In genomic region chr10:110983466-110983865, GRCh38 we compare ENCODE assay signal across 22 cellular contexts.
DNase-seq lines count a peak whose midpoint lies in the region; ATAC-seq, FAIRE-seq and TF ChIP-seq lines count a peak whose summit lies in the region.
"Had no signal": no experiment of that assay in that cellular context is flagged by ENCODE, and none has a peak within 500 bp of the region (broad histone marks: within the 10 kb centered on the region; RNA-seq: fewer than 3 reads in every experiment).

No MANE protein-coding gene starts in this region.

- H3K36me3 Mint-ChIP-seq in activated naive CD4-positive, alpha-beta T cell treated with anti-CD3 and anti-CD28 coated beads, Interleukin-2, amount 50 U/mL, for 72 hours = peaks cover 7 to 33% of the 10 kb centered on the region in 2 donors
- H3K36me3 Mint-ChIP-seq in activated T-helper 17 cell treated with anti-CD3 and anti-CD28 coated beads, Interleukin-2, amount 50 U/mL, for 72 hours (ENCODE audit: low read depth) = peaks cover 25% of the 10 kb centered on the region

- peaks cover 6 to 20% of the 10 kb centered on the region in 2 donors for H3K9me3 Mint-ChIP-seq in activated naive CD4-positive, alpha-beta T cell treated with anti-CD3 and anti-CD28 coated beads, Interleukin-2, amount 50 U/mL, for 72 hours
- H3K9me3 Mint-ChIP-seq in activated T-helper 17 cell treated with anti-CD3 and anti-CD28 coated beads, Interleukin-2, amount 50 U/mL, for 72 hours = no peaks in the 10 kb centered on the region
- H3K9me3 Mint-ChIP-seq: HFFc6, IgD-negative memory B cell had no signal

- peaks cover 28% of the 10 kb centered on the region for H3K4me1 Mint-ChIP-seq in activated T-helper 17 cell treated with anti-CD3 and anti-CD28 coated beads, Interleukin-2, amount 50 U/mL, for 72 hours

- TF ChIP-seq CTCF in GM20000 (IDR thresholded peaks at IDR 0.05; ENCODE audit: extremely low read depth, missing control alignments) = no peak

- no peak overlapping the region for H3K4me3 ChIP-seq in H7 (ENCODE audit: insufficient read depth, low read depth, low read length)
- H3K4me3 ChIP-seq: BLaER1 treated with 17β-estradiol and CSF1 and Interleukin-3, amounts not matched to agents 10 nM and 100 nM; GM23248 had no signal

- H3K27ac Mint-ChIP-seq in activated naive CD4-positive, alpha-beta T cell treated with anti-CD3 and anti-CD28 coated beads, Interleukin-2, amount 50 U/mL, for 72 hours = no peak overlapping the region
- H3K27ac Mint-ChIP-seq in activated T-helper 17 cell treated with anti-CD3 and anti-CD28 coated beads, Interleukin-2, amount 50 U/mL, for 72 hours = no peak overlapping the region
- H3K27ac Mint-ChIP-seq: B cell, HFFc6, IgD-negative memory B cell had no signal

- no peaks in the 10 kb centered on the region for H3K27me3 ChIP-seq in H7 (ENCODE audit: control insufficient read depth, insufficient read depth, low read length)
- H3K27me3 ChIP-seq: BLaER1 treated with 17β-estradiol and CSF1 and Interleukin-3, amounts not matched to agents 10 nM and 100 nM had no signal

- no peak overlapping the region for H3K4me3 Mint-ChIP-seq in activated T-helper 17 cell treated with anti-CD3 and anti-CD28 coated beads, Interleukin-2, amount 50 U/mL, for 72 hours
- H3K4me3 Mint-ChIP-seq: B cell, HFFc6 had no signal

- no peak for DNase-seq in activated naive CD4-positive, alpha-beta T cell treated with anti-CD3 and anti-CD28 coated beads, Interleukin-2, amount 50 U/mL, for 72 hours (ENCODE audit: low spot score in 2 of 2)
- DNase-seq in activated naive CD4-positive, alpha-beta T cell treated with anti-CD3 and anti-CD28 coated beads, Interleukin-2, amount 50 U/mL, for 16 hours = no peak
- DNase-seq in GM18507 (ENCODE audit: extremely low spot score, insufficient read length, low read depth) = no peak
- DNase-seq in GM20000 (ENCODE audit: low spot score) = no peak
- DNase-seq in H7 = no peak
- DNase-seq: CD8-positive, alpha-beta memory T cell; COR-L47; DMS 273 treated with DMSO at 0.1 percent for 48 hours; DMS53; DND-41; EL; GM23248; HFFc6; KBM-7 had no signal

- peak; percentile 9 for FAIRE-seq in GM18507 (lab: Jason Lieb, UNC)
- FAIRE-seq: GM12891, HepG2 had no signal

- peak; percentile 53 to 82 for ATAC-seq in activated naive CD4-positive, alpha-beta T cell treated with anti-CD3 and anti-CD28 coated beads, Interleukin-2, amount 50 U/mL, for 72 hours
- ATAC-seq in activated T-helper 17 cell treated with anti-CD3 and anti-CD28 coated beads, Interleukin-2, amount 50 U/mL, for 72 hours (replicated peaks) = peak; percentile 69
- ATAC-seq in HG03095 (IDR thresholded peaks at IDR 0.05; ENCODE audit: unreplicated experiment) = no peak
- ATAC-seq: HCT116, HepG2 had no signal

- no peaks in the 10 kb centered on the region for H3K27me3 Mint-ChIP-seq in activated T-helper 17 cell treated with anti-CD3 and anti-CD28 coated beads, Interleukin-2, amount 50 U/mL, for 72 hours
- H3K27me3 Mint-ChIP-seq: B cell had no signal

- no peaks in the 10 kb centered on the region for H3K36me3 ChIP-seq in H7 (replicated peaks; ENCODE audit: control insufficient read depth, insufficient read depth, low read length)
